24 cellular contexts compared by ENCODE assay signal in genomic region chr12:108327621-108328371, GRCh38. TPM values are rescaled to one million over a fixed set of nuclear protein-coding genes. Genes with fewer than 3 reads are reported as not detected.
DNase-seq lines count a peak whose midpoint lies in the region; ATAC-seq and TF ChIP-seq lines count a peak whose summit lies in the region.
"Had no signal": no experiment of that assay in that cellular context is flagged by ENCODE, and none has a peak within 500 bp of the region (broad histone marks: within the 10 kb centered on the region; RNA-seq: fewer than 3 reads in every experiment).

No MANE protein-coding gene starts in this region.

- no peak overlapping the region for H3K4me3 ChIP-seq in heart right ventricle
- H3K4me3 ChIP-seq in thyroid gland (replicated peaks in 1 of 3), result no peak overlapping the region
- no peak overlapping the region for H3K4me3 ChIP-seq in tibial nerve
- H3K4me3 ChIP-seq: hepatocyte, Peyer's patch had no signal

- TF ChIP-seq POLR2A in thyroid gland (IDR thresholded peaks at IDR 0.05) (no peak), tibial nerve (IDR thresholded peaks at IDR 0.05) (no peak)

- 41 to 63% methylated on average over 16 of the region's 16 CpGs for WGBS in heart right ventricle, 2 donors
- 55 to 75% methylated on average over 14 to 16 of the region's 16 CpGs for WGBS in thyroid gland, 2 donors
- 39 to 49% methylated on average over 16 of the region's 16 CpGs for WGBS in tibial nerve, 2 donors

- POLR2A ChIA-PET in WTC11 (lab: Charles Lee), result no interaction called here

- intact Hi-C loops in heart right ventricle (cut with DNase I) (loop anchor here in 1 of 10 donors (5.0 kb wide), 1 partner anchor 1410 kb away; no protein-coding TSS in a partner anchor), thyroid gland (cut with DNase I) (no loop called here)

- H3K27me3 ChIP-seq in heart right ventricle (no peaks in the 10 kb centered on the region), thyroid gland (no peaks in the 10 kb centered on the region), tibial nerve (no peaks in the 10 kb centered on the region)
- H3K27me3 ChIP-seq: hepatocyte, Peyer's patch had no signal

- H3K4me3 Mint-ChIP-seq in WTC11 (no peak overlapping the region), neural crest cell (no peak overlapping the region)
- H3K4me3 Mint-ChIP-seq: activated B cell treated with CpG ODN at 0.5 μM for 24 hours; activated CD8-positive, alpha-beta T cell treated with anti-CD3 and anti-CD28 coated beads for 36 hours; activated naive CD4-positive, alpha-beta T cell treated with anti-CD3 and anti-CD28 coated beads, Interleukin-2, amount 50 U/mL, for 24 hours; activated T-cell treated with anti-CD3 and anti-CD28 coated beads, Interleukin-2, amount 50 U/mL, for 24 hours; stimulated activated naive B cell treated with anti-CD40 and anti-IgM and Interleukin-4, amounts not matched to agents 10 μg/mL and 1 μg/mL and 100 μg/mL, for 72 hours had no signal

- H3K9me3 Mint-ChIP-seq in WTC11 (peaks cover 8% of the 10 kb centered on the region), neural crest cell (no peaks in the 10 kb centered on the region)
- H3K9me3 Mint-ChIP-seq: activated B cell treated with CpG ODN at 0.5 μM for 24 hours; activated CD8-positive, alpha-beta T cell treated with anti-CD3 and anti-CD28 coated beads for 36 hours; activated naive CD4-positive, alpha-beta T cell treated with anti-CD3 and anti-CD28 coated beads, Interleukin-2, amount 50 U/mL, for 24 hours; activated T-cell treated with anti-CD3 and anti-CD28 coated beads, Interleukin-2, amount 50 U/mL, for 24 hours; stimulated activated naive B cell treated with anti-CD40 and anti-IgM and Interleukin-4, amounts not matched to agents 10 μg/mL and 1 μg/mL and 100 μg/mL, for 72 hours had no signal

- H3K9me3 ChIP-seq in heart right ventricle, result peaks cover 0 to 7% (median 0%) of the 10 kb centered on the region in 11 donors
- H3K9me3 ChIP-seq in thyroid gland, result no peaks in the 10 kb centered on the region
- peaks cover 0 to 4% (median 0%) of the 10 kb centered on the region in 4 donors for H3K9me3 ChIP-seq in tibial nerve
- H3K9me3 ChIP-seq: Peyer's patch had no signal

- TF ChIP-seq CTCF in WTC11 (IDR thresholded peaks at IDR 0.05) (no peak), heart right ventricle (IDR thresholded peaks at IDR 0.05) (no peak), neural crest cell (conservative IDR thresholded peaks at IDR 0.05) (no peak), thyroid gland (IDR thresholded peaks at IDR 0.05) (no peak), tibial nerve (IDR thresholded peaks at IDR 0.05) (no peak)

- H3K27ac ChIP-seq in heart right ventricle (peak overlapping the region; percentile 20 to 83 (median 62)), thyroid gland (peak overlapping the region; percentile 8 to 22 (median 21)), tibial nerve (peak overlapping the region in 2 of 4 donors; percentile 54 to 69)
- H3K27ac ChIP-seq: hepatocyte had no signal

- H3K4me1 ChIP-seq in heart right ventricle (peaks cover 10 to 69% (median 29%) of the 10 kb centered on the region in 9 donors), thyroid gland (peaks cover 0 to 12% of the 10 kb centered on the region in 2 donors), tibial nerve (peaks cover 0 to 46% (median 3%) of the 10 kb centered on the region in 4 donors)
- H3K4me1 ChIP-seq: Peyer's patch had no signal

- CTCF ChIA-PET in WTC11 (lab: Charles Lee), result interaction anchor here (0.8 kb wide), 1 partner anchor 11 kb away, joined by 3 read pairs; the partner anchor contains the start of gene CMKLR1

- DNase-seq in WTC11 (ENCODE audit: low spot score), result no peak
- peak in 1 of 2 donors; percentile 49 for DNase-seq in heart right ventricle
- DNase-seq in neural crest cell (ENCODE audit: low read depth, low spot score), result no peak
- no peak for DNase-seq in thyroid gland
- DNase-seq in tibial nerve (ENCODE audit: low spot score in 2 of 2), result no peak
- DNase-seq in NCI-H1436 treated with DMSO at 0.1 percent for 48 hours (lab: John Stamatoyannopoulos, UW), result no peak
- DNase-seq in NCI-H526 (lab: John Stamatoyannopoulos, UW), result no peak
- DNase-seq: activated B cell treated with CpG ODN at 0.5 μM for 24 hours; activated CD8-positive, alpha-beta T cell treated with anti-CD3 and anti-CD28 coated beads for 36 hours; activated T-cell treated with anti-CD3 and anti-CD28 coated beads, Interleukin-2, amount 50 U/mL, for 24 hours; CD4-positive, CD25-positive, alpha-beta regulatory T cell; DMS79; KBM-7; midbrain; MV-4-11; NCI-H2029; NCI-H446; Peyer's patch; stimulated activated naive B cell treated with anti-CD40 and anti-IgM and Interleukin-4, amounts not matched to agents 10 μg/mL and 1 μg/mL and 100 μg/mL, for 72 hours had no signal

- H3K36me3 ChIP-seq in heart right ventricle (peaks cover 0 to 53% (median 0%) of the 10 kb centered on the region in 9 donors), thyroid gland (peaks cover 0 to 7% of the 10 kb centered on the region in 2 donors), tibial nerve (no peaks in the 10 kb centered on the region)
- H3K36me3 ChIP-seq: Peyer's patch had no signal

- H3K27ac Mint-ChIP-seq in WTC11 (0 out of 2 replicates have a peak overlapping the region, but pooled peaks have one; percentile 63), neural crest cell (ENCODE audit: unreplicated experiment) (peak overlapping the region; percentile 59)
- H3K27ac Mint-ChIP-seq: activated B cell treated with CpG ODN at 0.5 μM for 24 hours; activated CD8-positive, alpha-beta T cell treated with anti-CD3 and anti-CD28 coated beads for 36 hours; activated naive CD4-positive, alpha-beta T cell treated with anti-CD3 and anti-CD28 coated beads, Interleukin-2, amount 50 U/mL, for 24 hours; activated T-cell treated with anti-CD3 and anti-CD28 coated beads, Interleukin-2, amount 50 U/mL, for 24 hours; CD4-positive, CD25-positive, alpha-beta regulatory T cell; stimulated activated naive B cell treated with anti-CD40 and anti-IgM and Interleukin-4, amounts not matched to agents 10 μg/mL and 1 μg/mL and 100 μg/mL, for 72 hours had no signal

- TF ChIP-seq EP300 in tibial nerve (IDR thresholded peaks at IDR 0.05), result no peak

- H3K36me3 Mint-ChIP-seq in WTC11 (no peaks in the 10 kb centered on the region), neural crest cell (ENCODE audit: low read depth) (no peaks in the 10 kb centered on the region)
- H3K36me3 Mint-ChIP-seq: activated naive CD4-positive, alpha-beta T cell treated with anti-CD3 and anti-CD28 coated beads, Interleukin-2, amount 50 U/mL, for 24 hours; CD4-positive, CD25-positive, alpha-beta regulatory T cell; stimulated activated naive B cell treated with anti-CD40 and anti-IgM and Interleukin-4, amounts not matched to agents 10 μg/mL and 1 μg/mL and 100 μg/mL, for 72 hours had no signal

- no peaks in the 10 kb centered on the region; the same call in 1 of the 2 replicates for H3K4me1 Mint-ChIP-seq in WTC11
- H3K4me1 Mint-ChIP-seq in neural crest cell, result no peaks in the 10 kb centered on the region
- H3K4me1 Mint-ChIP-seq: activated B cell treated with CpG ODN at 0.5 μM for 24 hours; stimulated activated naive B cell treated with anti-CD40 and anti-IgM and Interleukin-4, amounts not matched to agents 10 μg/mL and 1 μg/mL and 100 μg/mL, for 72 hours had no signal

- ATAC-seq in WTC11 (no peak), heart right ventricle (peak; percentile 27 to 75 (median 70)), GM18909 (IDR thresholded peaks at IDR 0.05; ENCODE audit: poor library complexity, unreplicated experiment) (no peak)
- ATAC-seq: activated CD8-positive, alpha-beta T cell treated with anti-CD3 and anti-CD28 coated beads for 36 hours; SK-N-SH treated with all-trans-retinoic acid at 6 μM for 48 hours; stimulated activated naive B cell treated with anti-CD40 and anti-IgM and Interleukin-4, amounts not matched to agents 10 μg/mL and 1 μg/mL and 100 μg/mL, for 72 hours had no signal

- H3K27me3 Mint-ChIP-seq in WTC11 (ENCODE audit: low read depth) (peaks cover 3% of the 10 kb centered on the region; the same call in 1 of the 2 replicates), neural crest cell (ENCODE audit: low read depth) (peaks cover 8% of the 10 kb centered on the region)
- H3K27me3 Mint-ChIP-seq: activated CD8-positive, alpha-beta T cell treated with anti-CD3 and anti-CD28 coated beads for 36 hours; activated naive CD4-positive, alpha-beta T cell treated with anti-CD3 and anti-CD28 coated beads, Interleukin-2, amount 50 U/mL, for 24 hours had no signal

TF ChIP-seq in WTC11, 78 proteins besides CTCF, POLR2A, EP300 and RAD21 (continues in another document):
- TF ChIP-seq ARID4B (CRISPR knock-in tag; IDR thresholded peaks at IDR 0.05; ENCODE audit: borderline replicate concordance), result no peak

RNA-seq across cellular contexts. Expression of gene CMKLR1, which starts 11.3 kb away (rescaled TPM):
- total RNA-seq in WTC11 (2021) (1.4 to 1.9 TPM (median 1.6 TPM) in 3 replicates), heart right ventricle (10 to 100 TPM in 2 of 10 donors, 1 to 10 TPM in 8; 4.7 to 24.0 (median 5.8) TPM), neural crest cell (0.32 and 0.44 TPM in 2 replicates), thyroid gland (10 to 100 TPM in 2 of 4 donors, 1 to 10 TPM in 2; 6.3 to 15.8 (median 12.2) TPM), tibial nerve (10 to 100 TPM in 3 of 4 donors, 1 to 10 TPM in 1; 7.1 to 23.2 (median 18.8) TPM)
- polyA plus RNA-seq in heart right ventricle, result 1 to 10 TPM; 2.2 to 2.8 TPM
- total RNA-seq: activated CD8-positive, alpha-beta T cell treated with anti-CD3 and anti-CD28 coated beads for 36 hours; renal cortical epithelial cell had no signal

Comparison
In these comparisons a context has a peak if more than half of its experiments do, and no peak if none do; other contexts are left out.
1. ATAC-seq: peak in heart right ventricle (8 of 8); none in WTC11 (single experiment) and GM18909 (single experiment).